Comparison of ENCODE assay signal across 25 cellular contexts in the genomic region with DNA sequence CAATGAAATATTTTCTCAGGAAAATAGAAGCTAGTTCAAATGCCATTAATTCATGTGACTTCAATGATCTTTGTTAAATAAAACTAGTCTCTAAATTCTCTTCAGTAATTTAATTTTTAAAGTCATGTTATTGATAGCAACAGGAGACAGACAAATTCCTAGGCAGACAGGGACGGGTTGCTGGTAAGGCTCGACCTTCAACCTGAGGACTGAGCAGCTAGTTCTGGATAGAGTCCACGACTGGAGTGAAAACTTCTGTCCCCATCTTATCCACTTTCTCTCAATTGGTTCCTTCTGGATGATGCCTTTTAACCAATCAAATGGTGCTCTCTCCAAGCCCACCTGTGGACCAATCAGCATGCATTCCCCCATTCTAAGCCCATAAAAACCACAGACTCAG. TPM values are rescaled to one million over a fixed set of nuclear protein-coding genes. Genes with fewer than 3 reads are reported as not detected.
DNase-seq lines count a peak whose midpoint lies in the region; ATAC-seq and TF ChIP-seq lines count a peak whose summit lies in the region.
"Had no signal": no experiment of that assay in that cellular context is flagged by ENCODE, and none has a peak within 500 bp of the region (broad histone marks: within the 10 kb centered on the region; RNA-seq: fewer than 3 reads in every experiment).

No MANE protein-coding gene starts in this region.

- H3K9me3 Mint-ChIP-seq in Caco-2 (ENCODE audit: unreplicated experiment), result peaks cover 41% of the 10 kb centered on the region
- peaks cover 51% of the 10 kb centered on the region for H3K9me3 Mint-ChIP-seq in progenitor cell of endocrine pancreas (ENCODE audit: low read depth)
- H3K9me3 Mint-ChIP-seq in chondrocyte (ENCODE audit: low read depth), result peaks cover 28% of the 10 kb centered on the region

- POLR2A ChIA-PET in Caco-2 (lab: Charles Lee), result interaction anchor here (1.3 kb wide), 1 partner anchor 44 kb away, joined by 3 read pairs; the partner anchor contains the start of gene C2CD4B

- H3K36me3 Mint-ChIP-seq in Caco-2 (ENCODE audit: insufficient read depth, unreplicated experiment) (peaks cover 11% of the 10 kb centered on the region), progenitor cell of endocrine pancreas (ENCODE audit: insufficient read depth) (peaks cover 24% of the 10 kb centered on the region), chondrocyte (ENCODE audit: low read depth) (no peaks in the 10 kb centered on the region)
- H3K36me3 Mint-ChIP-seq: CD4-positive, CD25-positive, alpha-beta regulatory T cell had no signal

- peaks cover 32% of the 10 kb centered on the region for H3K4me1 ChIP-seq in Caco-2
- H3K4me1 ChIP-seq: HAP-1 had no signal

- H3K27me3 Mint-ChIP-seq in Caco-2 (ENCODE audit: insufficient read depth, unreplicated experiment), result no peaks in the 10 kb centered on the region
- no peaks in the 10 kb centered on the region for H3K27me3 Mint-ChIP-seq in progenitor cell of endocrine pancreas
- H3K27me3 Mint-ChIP-seq in chondrocyte (ENCODE audit: low read depth), result peaks cover 22% of the 10 kb centered on the region

- no peaks in the 10 kb centered on the region for H3K36me3 ChIP-seq in Caco-2 (ENCODE audit: control insufficient read depth, insufficient read depth, low read length)
- H3K36me3 ChIP-seq: HAP-1 had no signal

- no peak overlapping the region for H3K4me3 ChIP-seq in Caco-2 (ENCODE audit: low read depth, low read length)
- H3K4me3 ChIP-seq: BLaER1, GM23338, HAP-1, SK-N-MC had no signal

- H3K9me3 ChIP-seq in Caco-2, result peaks cover 40% of the 10 kb centered on the region

- no peaks in the 10 kb centered on the region for H3K27me3 ChIP-seq in Caco-2 (replicated peaks; ENCODE audit: control insufficient read depth, insufficient read depth, low read length)
- H3K27me3 ChIP-seq: BLaER1 had no signal

- intact Hi-C loops in Caco-2 (cut with micrococcal nuclease; ENCODE audit: unreplicated experiment), result no loop called here
- intact Hi-C loops in left colon (cut with DNase I, micrococcal nuclease), result no loop called here

- DNase-seq in Caco-2 (no peak), epithelial cell of prostate (ENCODE audit: low read depth, low spot score) (no peak), left colon (no peak), progenitor cell of endocrine pancreas (ENCODE audit: low spot score, unreplicated experiment) (no peak), DMS79 (lab: John Stamatoyannopoulos, UW) (no peak), activated gamma-delta T cell treated with Interleukin-2 at 50 U/mL for 16 hours (no peak), chondrocyte (ENCODE audit: low spot score) (no peak), DMS 273 (lab: John Stamatoyannopoulos, UW; ENCODE audit: unreplicated experiment) (no peak)
- DNase-seq: 8988T; CD4-positive, CD25-positive, alpha-beta regulatory T cell; DMS79 treated with DMSO at 0.1 percent for 48 hours; GF-D8; HFFc6; KBM-7; NCI-H1105 treated with DMSO at 0.1 percent for 48 hours; NCI-H1930; NCI-H446 treated with DMSO at 0.1 percent for 48 hours; NCI-H526 treated with DMSO at 0.1 percent for 48 hours; SIG-M5 had no signal

- peak overlapping the region; percentile 75 for H3K27ac ChIP-seq in epithelial cell of prostate
- H3K27ac ChIP-seq: BLaER1, SK-N-MC had no signal

- CTCF ChIA-PET in Caco-2 (lab: Charles Lee), result interaction anchor here (0.6 to 0.9 kb wide), 2 partner anchors 35 to 44 kb away, joined by 3 to 4 read pairs; partner anchors contain the start of gene C2CD4B

- H3K27ac Mint-ChIP-seq in Caco-2 (ENCODE audit: unreplicated experiment) (peak overlapping the region; percentile 87), progenitor cell of endocrine pancreas (peak overlapping the region; percentile 100), chondrocyte (ENCODE audit: unreplicated experiment) (no peak overlapping the region)
- H3K27ac Mint-ChIP-seq: GM23338, HFFc6 had no signal

- H3K4me1 Mint-ChIP-seq in Caco-2 (ENCODE audit: low read depth, unreplicated experiment) (peaks cover 20% of the 10 kb centered on the region), progenitor cell of endocrine pancreas (ENCODE audit: low read depth) (peaks cover 22% of the 10 kb centered on the region), chondrocyte (ENCODE audit: low read depth) (no peaks in the 10 kb centered on the region)
- H3K4me1 Mint-ChIP-seq: GM23338 had no signal

- H3K4me3 Mint-ChIP-seq in Caco-2 (ENCODE audit: unreplicated experiment) (peak overlapping the region; percentile 47), progenitor cell of endocrine pancreas (ENCODE audit: low read depth) (peak overlapping the region; percentile 55), chondrocyte (ENCODE audit: unreplicated experiment) (no peak overlapping the region)
- H3K4me3 Mint-ChIP-seq: CD4-positive, CD25-positive, alpha-beta regulatory T cell; GM23338; HFFc6 had no signal

- ATAC-seq in left colon, result peak; percentile 8
- ATAC-seq: GM23338 had no signal

- TF ChIP-seq CTCF in Caco-2 (IDR thresholded peaks at IDR 0.05; ENCODE audit: insufficient read depth in 1 of 2, low read depth in 1 of 2, low read length in 1 of 2, severe bottlenecking in 1 of 2, unreplicated experiment in 1 of 2) (no peak), progenitor cell of endocrine pancreas (IDR thresholded peaks at IDR 0.05; ENCODE audit: unreplicated experiment) (no peak), chondrocyte (IDR thresholded peaks at IDR 0.05) (no peak)

- BruUV-seq in Caco-2 (replicated peaks; lab: Mats Ljungman, UMichigan), result no TSS peak

RNA-seq across cellular contexts. Expression of gene C2CD4B, which starts 43.8 kb away (rescaled TPM):
- total RNA-seq in Caco-2 (2022) (0.46 and 0.50 TPM in 2 replicates), left colon (1 to 10 TPM; 1.7 to 2.8 TPM), progenitor cell of endocrine pancreas (0.53 and 0.69 TPM in 2 replicates), chondrocyte (0.17 TPM in 1 of 3 replicates, not detected in the others)
- total RNA-seq: HFFc6, LHCN-M2, MCF 10A had no signal
